Comparison of ENCODE assay signal across 1 cellular context in the genomic region with DNA sequence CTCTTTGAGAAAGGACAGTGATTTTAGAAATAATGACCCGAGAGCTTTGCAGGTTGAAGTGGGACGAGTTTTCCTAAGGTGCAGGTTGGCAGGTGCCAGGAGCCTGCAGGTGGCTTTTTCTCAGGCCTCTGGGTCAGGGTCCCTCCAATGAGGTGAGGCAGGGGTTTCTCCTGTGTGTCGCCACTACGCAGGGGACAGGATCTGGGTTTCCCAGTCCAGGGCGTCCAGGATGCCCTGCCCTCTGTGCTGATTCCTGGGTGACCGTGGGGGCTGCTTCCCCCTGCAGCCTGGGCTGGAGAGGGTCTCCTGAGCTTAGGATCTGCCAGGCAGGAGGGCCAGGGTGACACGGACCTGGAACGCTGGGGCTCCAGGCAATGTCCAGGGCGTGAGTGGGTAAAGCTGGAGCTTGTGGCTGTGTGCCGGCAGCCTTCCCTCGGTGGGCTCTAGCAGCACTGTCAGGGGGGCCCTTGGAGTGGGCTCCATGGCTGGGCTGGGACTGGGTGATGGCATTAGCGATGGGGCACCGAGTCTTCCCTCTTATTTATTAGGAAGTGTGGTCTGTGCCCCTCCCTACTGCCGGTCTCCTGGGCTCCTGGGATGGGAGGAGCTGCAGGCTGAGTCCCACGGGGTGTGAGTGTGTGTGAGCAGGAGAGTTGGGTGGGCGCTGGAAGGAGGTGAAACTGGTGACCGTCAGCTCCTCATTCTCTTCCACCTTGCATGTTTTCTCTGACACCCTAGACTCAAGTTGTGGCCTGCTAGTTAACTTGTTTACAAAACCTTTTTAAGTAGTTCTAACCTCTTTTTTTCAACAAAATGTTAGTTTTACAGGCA.
TF ChIP-seq lines count a peak whose summit lies in the region.

No MANE protein-coding gene starts in this region.

TF ChIP-seq in HEK293, 187 proteins besides CTCF, POLR2A, EP300 and RAD21 (continued from another document):
- TF ChIP-seq ZNF18 (tag by site-specific recombination; IDR thresholded peaks at IDR 0.05) (peak; percentile 65; the same call in 1 of the 2 replicates), ZNF501 (tag by site-specific recombination; IDR thresholded peaks at IDR 0.05) (no peak)
TF ChIP-seq in HEK293: peak in this region for 3.
